Comparison of ENCODE assay signal across 11 cellular contexts in genomic region chr4:88275516-88275915, GRCh38. TPM values are rescaled to one million over a fixed set of nuclear protein-coding genes. Genes with fewer than 3 reads are reported as not detected.
DNase-seq lines count a peak whose midpoint lies in the region; ATAC-seq and TF ChIP-seq lines count a peak whose summit lies in the region.
"Had no signal": no experiment of that assay in that cellular context is flagged by ENCODE, and none has a peak within 500 bp of the region (broad histone marks: within the 10 kb centered on the region; RNA-seq: fewer than 3 reads in every experiment).

No MANE protein-coding gene starts in this region.

- no peaks in the 10 kb centered on the region for H3K9me3 Mint-ChIP-seq in activated CD4-positive, alpha-beta T cell treated with anti-CD3 and anti-CD28 coated beads, Interleukin-2, amount 10 ng/mL, durations not matched to agents 24 days and 14 days

- peaks cover 81% of the 10 kb centered on the region for H3K4me1 ChIP-seq in left ventricle myocardium inferior
- peaks cover 0 to 28% of the 10 kb centered on the region in 2 donors for H3K4me1 ChIP-seq in right atrium auricular region

- ATAC-seq in HG03108 (IDR thresholded peaks at IDR 0.05; ENCODE audit: unreplicated experiment): peak; percentile 49
- ATAC-seq: esophagus mucosa had no signal

- H3K36me3 ChIP-seq in left ventricle myocardium inferior: peaks cover 52% of the 10 kb centered on the region
- H3K36me3 ChIP-seq in right atrium auricular region: peaks cover 22% of the 10 kb centered on the region
- H3K36me3 ChIP-seq: neutrophil had no signal

- no peaks in the 10 kb centered on the region for H3K27me3 Mint-ChIP-seq in activated CD4-positive, alpha-beta T cell treated with anti-CD3 and anti-CD28 coated beads, Interleukin-2, amount 10 ng/mL, durations not matched to agents 24 days and 14 days

- no peak overlapping the region for H3K4me3 ChIP-seq in left ventricle myocardium inferior
- H3K4me3 ChIP-seq in right atrium auricular region: no peak overlapping the region

- H3K4me1 Mint-ChIP-seq in activated CD4-positive, alpha-beta T cell treated with anti-CD3 and anti-CD28 coated beads, Interleukin-2, amount 10 ng/mL, durations not matched to agents 24 days and 14 days: peaks cover 27% of the 10 kb centered on the region

- TF ChIP-seq CTCF in left ventricle myocardium inferior (IDR thresholded peaks at IDR 0.05; ENCODE audit: borderline replicate concordance) (no peak), right atrium auricular region (IDR thresholded peaks at IDR 0.05) (no peak)

- no peak for DNase-seq in left ventricle myocardium inferior
- DNase-seq in right atrium auricular region (ENCODE audit: low spot score): no peak
- DNase-seq in SIG-M5 treated with dmso at 0.1 percent for 504 hours (lab: John Stamatoyannopoulos, UW; ENCODE audit: unreplicated experiment): peak; percentile 74
- no peak for DNase-seq in activated CD4-positive, alpha-beta T cell treated with anti-CD3 and anti-CD28 coated beads, Interleukin-2, amount 10 ng/mL, durations not matched to agents 24 days and 14 days
- DNase-seq in occipital lobe (lab: John Stamatoyannopoulos, UW): no peak
- no peak for DNase-seq in caudate nucleus (lab: John Stamatoyannopoulos, UW)
- DNase-seq in activated naive CD4-positive, alpha-beta T cell (lab: John Stamatoyannopoulos, UW): no peak
- DNase-seq: NCI-H748 treated with DMSO at 0.1 percent for 48 hours had no signal

- H3K9me3 ChIP-seq in left ventricle myocardium inferior (replicated peaks): no peaks in the 10 kb centered on the region
- H3K9me3 ChIP-seq in right atrium auricular region: peaks cover 0 to 9% of the 10 kb centered on the region in 2 donors
- H3K9me3 ChIP-seq: neutrophil had no signal

- H3K27ac Mint-ChIP-seq in activated CD4-positive, alpha-beta T cell treated with anti-CD3 and anti-CD28 coated beads, Interleukin-2, amount 10 ng/mL, durations not matched to agents 24 days and 14 days: no peak overlapping the region

- H3K27ac ChIP-seq in left ventricle myocardium inferior (replicated peaks) (peak overlapping the region; percentile 51), right atrium auricular region (no peak overlapping the region), caudate nucleus (ENCODE audit: low read depth, low read length) (no peak overlapping the region)
- H3K27ac ChIP-seq: neutrophil had no signal

- H3K4me3 Mint-ChIP-seq in activated CD4-positive, alpha-beta T cell treated with anti-CD3 and anti-CD28 coated beads, Interleukin-2, amount 10 ng/mL, durations not matched to agents 24 days and 14 days: no peak overlapping the region

- peaks cover 47% of the 10 kb centered on the region for H3K36me3 Mint-ChIP-seq in activated CD4-positive, alpha-beta T cell treated with anti-CD3 and anti-CD28 coated beads, Interleukin-2, amount 10 ng/mL, durations not matched to agents 24 days and 14 days (ENCODE audit: low read depth)

- H3K27me3 ChIP-seq in left ventricle myocardium inferior (ENCODE audit: low read depth) (no peaks in the 10 kb centered on the region), right atrium auricular region (no peaks in the 10 kb centered on the region)
- H3K27me3 ChIP-seq: neutrophil had no signal

- intact Hi-C loops in left ventricle myocardium inferior (cut with micrococcal nuclease): loop anchor here (10.0 kb wide), 1 partner anchor 99 kb away; the partner anchor contains the start of gene HERC6
- intact Hi-C loops in activated CD4-positive, alpha-beta T cell treated with anti-CD3 and anti-CD28 coated beads, Interleukin-2, amount 10 ng/mL, durations not matched to agents 24 days and 14 days (cut with micrococcal nuclease): no loop called here

RNA-seq across cellular contexts. Expression of gene PPM1K, which starts 8.8 kb away (rescaled TPM):
- total RNA-seq in left ventricle myocardium inferior (248 TPM), right atrium auricular region (100 to 1,000 TPM in 1 of 2 donors, 10 to 100 TPM in 1; 45.2 to 168 TPM), occipital lobe (125 TPM)
- total RNA-seq in activated CD4-positive, alpha-beta T cell treated with anti-CD3 and anti-CD28 coated beads, Interleukin-2, amount 10 ng/mL, durations not matched to agents 24 days and 14 days: 38.8 and 43.8 TPM in 2 replicates
